ENCODE assay signal across 1 cellular context in the genomic region with DNA sequence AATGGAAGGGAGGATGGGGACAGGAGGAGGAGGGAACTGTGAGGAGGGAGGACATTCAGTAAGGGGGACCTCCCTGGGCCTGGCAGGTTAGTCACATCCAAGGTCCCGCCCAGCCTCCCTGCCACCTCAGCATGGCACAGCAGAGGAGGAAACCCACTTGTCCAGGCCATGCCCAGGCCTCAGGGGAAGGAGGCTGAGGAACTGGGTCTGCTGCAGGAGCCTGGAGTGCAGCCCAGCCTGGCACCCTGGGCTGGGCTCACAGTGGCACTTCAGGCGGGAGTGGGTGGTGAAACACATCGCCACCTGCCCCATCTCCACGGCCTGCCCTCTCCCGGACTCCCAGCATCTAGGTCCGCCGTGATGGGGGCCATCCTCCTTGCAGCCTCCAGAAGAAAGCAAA.
TF ChIP-seq lines count a peak whose summit lies in the region.

No MANE protein-coding gene starts in this region.

TF ChIP-seq in H1, 55 proteins besides CTCF, POLR2A, EP300 and RAD21 (continued from another document):
- TF ChIP-seq RNF2 (IDR thresholded peaks at IDR 0.05; ENCODE audit: borderline replicate concordance, low read depth, low read length, missing control alignments, poor library complexity, severe bottlenecking) (no peak), ASH2L (IDR thresholded peaks at IDR 0.05; ENCODE audit: low read length) (no peak), KDM5A (IDR thresholded peaks at IDR 0.05; ENCODE audit: low read length) (no peak), SIX5 (IDR thresholded peaks at IDR 0.05; ENCODE audit: low read depth, low read length) (no peak), CEBPB (IDR thresholded peaks at IDR 0.05; ENCODE audit: low read depth, low read length) (no peak), FOSL1 (IDR thresholded peaks at IDR 0.05; ENCODE audit: insufficient read depth, low read depth, low read length) (no peak), EGR1 (IDR thresholded peaks at IDR 0.05; ENCODE audit: borderline replicate concordance, low read depth, low read length) (no peak)
